In genomic region chr3:179324270-179324754, GRCh38 we compare ENCODE assay signal across 8 cellular contexts. TPM values are rescaled to one million over a fixed set of nuclear protein-coding genes. Genes with fewer than 3 reads are reported as not detected.
DNase-seq lines count a peak whose midpoint lies in the region; ATAC-seq, FAIRE-seq and TF ChIP-seq lines count a peak whose summit lies in the region.

No MANE protein-coding gene starts in this region.

- H3K27me3 ChIP-seq in endothelial cell of umbilical vein (ENCODE audit: control insufficient read depth in 2 of 2, insufficient read depth in 2 of 2, low read length in 2 of 2) = no peaks in the 10 kb centered on the region

- TSS peak; percentile 35 for BruUV-seq in endothelial cell of umbilical vein (replicated peaks; lab: Mats Ljungman, UMichigan)

- peak overlapping the region; percentile 74 for H3K27ac ChIP-seq in endothelial cell of umbilical vein (ENCODE audit: insufficient read depth, low read depth, low read length)

- peak overlapping the region; percentile 94 for H3K9ac ChIP-seq in endothelial cell of umbilical vein (replicated peaks; ENCODE audit: extremely low read depth, insufficient read depth, low read length)

- peak overlapping the region; percentile 70 to 90 (median 87) for H3K4me3 ChIP-seq in endothelial cell of umbilical vein (replicated peaks in 1 of 3; ENCODE audit: insufficient read depth in 1 of 3, low read depth in 1 of 3, low read length in 3 of 3)

- intact Hi-C loops in endothelial cell of umbilical vein (cut with micrococcal nuclease) = no loop called here

- POLR2A ChIA-PET in endothelial cell of umbilical vein (lab: Charles Lee) = no interaction called here

- in situ Hi-C loops in SK-MEL-5 (cut with HindIII; ENCODE audit: low pct_unique_long_range_greater_than_20kb, low sequenced_read_pairs) = loop anchor here (25.0 kb wide), 1 partner anchor 312 kb away; no protein-coding TSS in a partner anchor

- no peaks in the 10 kb centered on the region for H3K9me1 ChIP-seq in endothelial cell of umbilical vein (replicated peaks; ENCODE audit: control insufficient read depth, extremely low read depth, insufficient read depth, low read length)

- peak overlapping the region; percentile 91 for H3K4me3 Mint-ChIP-seq in osteocyte (ENCODE audit: unreplicated experiment)

- H3K79me2 ChIP-seq in endothelial cell of umbilical vein (ENCODE audit: control insufficient read depth, insufficient read depth, low read length) = peaks cover 50% of the 10 kb centered on the region

- H3K36me3 ChIP-seq in endothelial cell of umbilical vein (ENCODE audit: control insufficient read depth in 2 of 2, extremely low read depth in 1 of 2, insufficient read depth in 2 of 2, low read length in 2 of 2) = peaks cover 3 to 8% of the 10 kb centered on the region in 2 experiments

- ATAC-seq in GM19324 (IDR thresholded peaks at IDR 0.05; ENCODE audit: low FRiP score, unreplicated experiment) (no peak), GM21367 (IDR thresholded peaks at IDR 0.05; ENCODE audit: unreplicated experiment) (no peak)

- peaks cover 19% of the 10 kb centered on the region for H3K4me1 ChIP-seq in endothelial cell of umbilical vein (ENCODE audit: control insufficient read depth, extremely low read depth, insufficient read depth, low read length)

- no peaks in the 10 kb centered on the region for H3K27me3 Mint-ChIP-seq in osteocyte (ENCODE audit: unreplicated experiment)

- FAIRE-seq in endothelial cell of umbilical vein (lab: Jason Lieb, UNC) = peak; percentile 55

- no peak for TF ChIP-seq POLR2A in endothelial cell of umbilical vein (IDR thresholded peaks at IDR 0.05; ENCODE audit: low read depth, low read length)

- peaks cover 33% of the 10 kb centered on the region for H3K4me1 Mint-ChIP-seq in osteocyte (ENCODE audit: unreplicated experiment)

- DNase-seq in AG20443 (ENCODE audit: low spot score) = peak; percentile 14
- DNase-seq in GM20000 (ENCODE audit: low spot score) = peak; percentile 35
- peak; percentile 13 for DNase-seq in SK-MEL-5 (ENCODE audit: low read depth, low spot score)
- DNase-seq in endothelial cell of umbilical vein (ENCODE audit: low read depth, low spot score) = peak; percentile 57
- no peak for DNase-seq in osteocyte (ENCODE audit: extremely low spot score, unreplicated experiment)
- DNase-seq in activated CD4-positive, alpha-beta T cell treated with anti-CD3 and anti-CD28 coated beads, Interleukin-2, amount 50 U/mL, for 1 hour = no peak

- H3K4me2 ChIP-seq in endothelial cell of umbilical vein (ENCODE audit: insufficient read depth, low read length) = peak overlapping the region; percentile 99

- CTCF ChIA-PET in endothelial cell of umbilical vein (lab: Charles Lee) = interaction anchor here (1.0 to 1.4 kb wide), 3 partner anchors 9 to 308 kb away, joined by 3 to 4 read pairs (median 4); no protein-coding TSS in a partner anchor

- peaks cover 11% of the 10 kb centered on the region for H3K36me3 Mint-ChIP-seq in osteocyte (ENCODE audit: unreplicated experiment)

- H4K20me1 ChIP-seq in endothelial cell of umbilical vein (replicated peaks; ENCODE audit: control insufficient read depth, extremely low read depth, insufficient read depth, low read length) = no peaks in the 10 kb centered on the region

- H2AFZ ChIP-seq in endothelial cell of umbilical vein (ENCODE audit: low read depth, low read length) = no peak overlapping the region

- TF ChIP-seq CTCF in GM20000 (IDR thresholded peaks at IDR 0.05; ENCODE audit: extremely low read depth, missing control alignments) = no peak
- no peak for TF ChIP-seq CTCF in endothelial cell of umbilical vein (IDR thresholded peaks at IDR 0.05; ENCODE audit: extremely low read depth in 1 of 2, insufficient read depth in 1 of 2, low read depth in 1 of 2, low read length in 2 of 2)
- TF ChIP-seq CTCF in osteocyte (IDR thresholded peaks at IDR 0.05) = no peak

- no peaks in the 10 kb centered on the region for H3K9me3 ChIP-seq in endothelial cell of umbilical vein (replicated peaks; ENCODE audit: control insufficient read depth, insufficient read depth, low read length)

- H3K27ac Mint-ChIP-seq in osteocyte (ENCODE audit: unreplicated experiment) = peak overlapping the region; percentile 90

- dilution Hi-C loops in endothelial cell of umbilical vein (cut with MboI; ENCODE audit: extremely low pct_ligation_motif_present, low sequenced_read_pairs) = no loop called here

- H3K9me3 Mint-ChIP-seq in osteocyte (ENCODE audit: unreplicated experiment) = no peaks in the 10 kb centered on the region

TF ChIP-seq in endothelial cell of umbilical vein, 7 proteins besides CTCF, POLR2A, EP300 and RAD21:
- TF ChIP-seq POLR2AphosphoS5 (IDR thresholded peaks at IDR 0.05; ENCODE audit: insufficient read depth, low read depth, low read length) (no peak), EZH2 (IDR thresholded peaks at IDR 0.05; ENCODE audit: borderline replicate concordance, low read depth, low read length, severe bottlenecking) (no peak), MAX (IDR thresholded peaks at IDR 0.05; ENCODE audit: insufficient read depth, insufficient read length) (no peak), JUN (IDR thresholded peaks at IDR 0.05; ENCODE audit: borderline replicate concordance, insufficient read depth, insufficient read length, low read depth) (no peak), GATA2 (IDR thresholded peaks at IDR 0.05; ENCODE audit: insufficient read depth, insufficient read length, low read depth, low read length) (no peak), MYC (IDR thresholded peaks at IDR 0.05; ENCODE audit: low read depth, low read length) (no peak), FOS (IDR thresholded peaks at IDR 0.05; ENCODE audit: borderline replicate concordance, insufficient read depth, low read length) (no peak)

RNA-seq across cellular contexts. Expression of gene ZNF639, which starts 1.5 kb away (rescaled TPM):
- total RNA-seq in SK-MEL-5 (2014; rRNA removed; shearing (Covaris generic)) = 39.2 and 39.3 TPM in 2 replicates
- polyA plus RNA-seq in SK-MEL-5 (2015; cell fraction: cytosol; rRNA removed) = 26.7 and 29.7 TPM in 2 replicates
- 22.2 and 34.3 TPM in 2 replicates for polyA plus RNA-seq in SK-MEL-5 (2015; cell fraction: nucleus; rRNA removed)
- total RNA-seq in endothelial cell of umbilical vein = 28.4 and 30.5 TPM in 2 replicates
- 7.6 and 8.0 TPM in 2 replicates for polyA plus RNA-seq in endothelial cell of umbilical vein
- polyA plus RNA-seq in endothelial cell of umbilical vein (2011; cell fraction: cytosol; rRNA removed) = 11.8 and 12.0 TPM in 2 replicates
- 9.6 and 11.6 TPM in 2 replicates for polyA plus RNA-seq in endothelial cell of umbilical vein (2011; cell fraction: nucleus; rRNA removed)
- polyA plus RNA-seq in endothelial cell of umbilical vein (2012) = 17.8 and 25.9 TPM in 2 replicates
- 6.3 and 7.2 TPM in 2 replicates for polyA minus RNA-seq in endothelial cell of umbilical vein
- 12.3 TPM for polyA minus RNA-seq in endothelial cell of umbilical vein (2011; cell fraction: cytosol; rRNA and poly(A)+ RNA removed)
- polyA minus RNA-seq in endothelial cell of umbilical vein (2011; cell fraction: nucleus; rRNA and poly(A)+ RNA removed) = 5.1 and 10.0 TPM in 2 replicates
- 31.2 and 33.4 TPM in 2 replicates for total RNA-seq in osteocyte

RNA-seq across cellular contexts. Expression of gene MFN1, which starts 23.2 kb away (rescaled TPM):
- 57.3 and 68.1 TPM in 2 replicates for total RNA-seq in SK-MEL-5 (2014; rRNA removed; shearing (Covaris generic))
- polyA plus RNA-seq in SK-MEL-5 (2015; cell fraction: cytosol; rRNA removed) = 28.6 and 41.6 TPM in 2 replicates
- polyA plus RNA-seq in SK-MEL-5 (2015; cell fraction: nucleus; rRNA removed) = 139 and 167 TPM in 2 replicates
- total RNA-seq in endothelial cell of umbilical vein (42.9 and 52.9 TPM in 2 replicates), osteocyte (56.9 and 60.4 TPM in 2 replicates)
- 8.6 and 11.6 TPM in 2 replicates for polyA plus RNA-seq in endothelial cell of umbilical vein
- 10.7 and 12.3 TPM in 2 replicates for polyA plus RNA-seq in endothelial cell of umbilical vein (2011; cell fraction: cytosol; rRNA removed)
- polyA plus RNA-seq in endothelial cell of umbilical vein (2011; cell fraction: nucleus; rRNA removed) = 42.7 and 51.9 TPM in 2 replicates
- 23.4 and 29.9 TPM in 2 replicates for polyA plus RNA-seq in endothelial cell of umbilical vein (2012)
- polyA minus RNA-seq in endothelial cell of umbilical vein = 30.8 and 53.0 TPM in 2 replicates
- 20.9 TPM for polyA minus RNA-seq in endothelial cell of umbilical vein (2011; cell fraction: cytosol; rRNA and poly(A)+ RNA removed)
- 36.2 and 40.0 TPM in 2 replicates for polyA minus RNA-seq in endothelial cell of umbilical vein (2011; cell fraction: nucleus; rRNA and poly(A)+ RNA removed)

Comparison
In these comparisons a context has a peak if more than half of its experiments do, and no peak if none do; other contexts are left out.
1. DNase-seq: peak in AG20443 (single experiment), GM20000 (single experiment), SK-MEL-5 (single experiment) and endothelial cell of umbilical vein (single experiment); none in osteocyte (single experiment) and activated CD4-positive, alpha-beta T cell treated with anti-CD3 and anti-CD28 coated beads, Interleukin-2, amount 50 U/mL, for 1 hour (single experiment).